14 cellular contexts compared by ENCODE assay signal in genomic region chr4:83125738-83126141, GRCh38. TPM values are rescaled to one million over a fixed set of nuclear protein-coding genes. Genes with fewer than 3 reads are reported as not detected.
A peak's percentile ranks its signal among the peaks of the same experiment; 100 is the strongest.
DNase-seq lines count a peak whose midpoint lies in the region; FAIRE-seq and TF ChIP-seq lines count a peak whose summit lies in the region.
"Had no signal": no experiment of that assay in that cellular context is flagged by ENCODE, and none has a peak within 500 bp of the region (broad histone marks: within the 10 kb centered on the region; RNA-seq: fewer than 3 reads in every experiment).

No MANE protein-coding gene starts in this region.

- FAIRE-seq in RCC 7860 (lab: Jason Lieb, UNC) (no peak), D721Med (lab: Jason Lieb, UNC) (no peak)
- FAIRE-seq: bronchial epithelial cell, H1, islet of Langerhans had no signal

- no peak overlapping the region for H3K4me3 ChIP-seq in suprapubic skin
- no peak overlapping the region for H3K4me3 ChIP-seq in left ventricle myocardium inferior
- H3K4me3 ChIP-seq: neural progenitor cell, PC-9 had no signal

- H3K36me3 Mint-ChIP-seq in IgD-negative memory B cell = no peaks in the 10 kb centered on the region
- peaks cover 2% of the 10 kb centered on the region for H3K36me3 Mint-ChIP-seq in T-helper 2 cell treated with Interferon-gamma antibody and Interleukin-4, amounts not matched to agents 5 μg/mL and 100 μg/mL, for 36 hours (ENCODE audit: low read depth)
- peaks cover 16% of the 10 kb centered on the region for H3K36me3 Mint-ChIP-seq in activated naive CD4-positive, alpha-beta T cell treated with anti-CD3 and anti-CD28 coated beads, Interleukin-2, amount 10 ng/mL, durations not matched to agents 7 days and 5 days
- H3K36me3 Mint-ChIP-seq: neural progenitor cell had no signal

- H3K9me3 ChIP-seq in suprapubic skin (no peaks in the 10 kb centered on the region), left ventricle myocardium inferior (replicated peaks) (peaks cover 20% of the 10 kb centered on the region)

- CTCF ChIA-PET in activated naive CD4-positive, alpha-beta T cell treated with anti-CD3 and anti-CD28 coated beads, Interleukin-2, amount 10 ng/mL, durations not matched to agents 7 days and 5 days (lab: Charles Lee) = interaction anchor here (1.2 kb wide), 1 partner anchor 92 kb away, joined by 6 read pairs; no protein-coding TSS in a partner anchor

- H3K27ac ChIP-seq in suprapubic skin (no peak overlapping the region), left ventricle myocardium inferior (replicated peaks) (no peak overlapping the region)
- H3K27ac ChIP-seq: neural progenitor cell, PC-9 had no signal

- intact Hi-C loops in left ventricle myocardium inferior (cut with micrococcal nuclease) = no loop called here

- WGBS in suprapubic skin = 71% methylated on average over 9 of the region's 9 CpGs

- H3K4me1 Mint-ChIP-seq in IgD-negative memory B cell = peaks cover 18 to 29% (median 26%) of the 10 kb centered on the region in 3 donors
- H3K4me1 Mint-ChIP-seq in T-helper 2 cell treated with Interferon-gamma antibody and Interleukin-4, amounts not matched to agents 5 μg/mL and 100 μg/mL, for 36 hours (ENCODE audit: low read depth) = peaks cover 18% of the 10 kb centered on the region
- peaks cover 32% of the 10 kb centered on the region for H3K4me1 Mint-ChIP-seq in activated naive CD4-positive, alpha-beta T cell treated with anti-CD3 and anti-CD28 coated beads, Interleukin-2, amount 10 ng/mL, durations not matched to agents 7 days and 5 days
- H3K4me1 Mint-ChIP-seq: neural progenitor cell had no signal

- H3K4me1 ChIP-seq in suprapubic skin (no peaks in the 10 kb centered on the region), left ventricle myocardium inferior (no peaks in the 10 kb centered on the region)
- H3K4me1 ChIP-seq: neural progenitor cell had no signal

- H3K27me3 ChIP-seq in suprapubic skin (no peaks in the 10 kb centered on the region), left ventricle myocardium inferior (ENCODE audit: low read depth) (no peaks in the 10 kb centered on the region)
- H3K27me3 ChIP-seq: neural progenitor cell had no signal

- no peak for TF ChIP-seq POLR2A in suprapubic skin (IDR thresholded peaks at IDR 0.05)

- no peak for TF ChIP-seq EP300 in suprapubic skin (IDR thresholded peaks at IDR 0.05)

- no peaks in the 10 kb centered on the region for H3K9me3 Mint-ChIP-seq in IgD-negative memory B cell
- H3K9me3 Mint-ChIP-seq in T-helper 2 cell treated with Interferon-gamma antibody and Interleukin-4, amounts not matched to agents 5 μg/mL and 100 μg/mL, for 36 hours = no peaks in the 10 kb centered on the region
- peaks cover 8% of the 10 kb centered on the region for H3K9me3 Mint-ChIP-seq in activated naive CD4-positive, alpha-beta T cell treated with anti-CD3 and anti-CD28 coated beads, Interleukin-2, amount 10 ng/mL, durations not matched to agents 7 days and 5 days

- peak; percentile 57 for DNase-seq in T-helper 2 cell treated with Interferon-gamma antibody and Interleukin-4, amounts not matched to agents 5 μg/mL and 100 μg/mL, for 36 hours (ENCODE audit: low spot score)
- peak; percentile 60 for DNase-seq in activated naive CD4-positive, alpha-beta T cell treated with anti-CD3 and anti-CD28 coated beads, Interleukin-2, amount 10 ng/mL, durations not matched to agents 7 days and 5 days
- DNase-seq in stimulated activated CD8-positive, alpha-beta memory T cell treated with anti-CD3 and anti-CD28 coated beads, Interleukin-4, amount 100 ng/mL, for 48 hours = peak; percentile 57
- DNase-seq in suprapubic skin (ENCODE audit: low spot score in 2 of 2) (no peak), RCC 7860 (ENCODE audit: low spot score) (no peak), left ventricle myocardium inferior (no peak), D721Med (ENCODE audit: insufficient read length, low spot score) (no peak)
- DNase-seq: NCI-H1694 had no signal

- H3K4me3 Mint-ChIP-seq in IgD-negative memory B cell = peak overlapping the region in 2 of 4 donors; percentile 60 to 87
- H3K4me3 Mint-ChIP-seq in T-helper 2 cell treated with Interferon-gamma antibody and Interleukin-4, amounts not matched to agents 5 μg/mL and 100 μg/mL, for 36 hours = peak overlapping the region; percentile 75
- no peak overlapping the region for H3K4me3 Mint-ChIP-seq in activated naive CD4-positive, alpha-beta T cell treated with anti-CD3 and anti-CD28 coated beads, Interleukin-2, amount 10 ng/mL, durations not matched to agents 7 days and 5 days
- H3K4me3 Mint-ChIP-seq: neural progenitor cell had no signal

- TF ChIP-seq CTCF in suprapubic skin (IDR thresholded peaks at IDR 0.05) (no peak), left ventricle myocardium inferior (IDR thresholded peaks at IDR 0.05; ENCODE audit: borderline replicate concordance) (no peak), D721Med (IDR thresholded peaks at IDR 0.05; ENCODE audit: insufficient read depth, missing control alignments) (no peak)

- H3K27ac Mint-ChIP-seq in IgD-negative memory B cell = peak overlapping the region in 2 of 3 donors; percentile 42 to 63
- H3K27ac Mint-ChIP-seq in T-helper 2 cell treated with Interferon-gamma antibody and Interleukin-4, amounts not matched to agents 5 μg/mL and 100 μg/mL, for 36 hours = peak overlapping the region; percentile 85
- peak overlapping the region; percentile 91 for H3K27ac Mint-ChIP-seq in activated naive CD4-positive, alpha-beta T cell treated with anti-CD3 and anti-CD28 coated beads, Interleukin-2, amount 10 ng/mL, durations not matched to agents 7 days and 5 days
- H3K27ac Mint-ChIP-seq: neural progenitor cell had no signal

- peaks cover 5% of the 10 kb centered on the region for H3K27me3 Mint-ChIP-seq in IgD-negative memory B cell
- peaks cover 14% of the 10 kb centered on the region for H3K27me3 Mint-ChIP-seq in T-helper 2 cell treated with Interferon-gamma antibody and Interleukin-4, amounts not matched to agents 5 μg/mL and 100 μg/mL, for 36 hours (ENCODE audit: low read depth)
- H3K27me3 Mint-ChIP-seq in activated naive CD4-positive, alpha-beta T cell treated with anti-CD3 and anti-CD28 coated beads, Interleukin-2, amount 10 ng/mL, durations not matched to agents 7 days and 5 days = peaks cover 4% of the 10 kb centered on the region

- H3K36me3 ChIP-seq in suprapubic skin = no peaks in the 10 kb centered on the region
- no peaks in the 10 kb centered on the region for H3K36me3 ChIP-seq in left ventricle myocardium inferior
- H3K36me3 ChIP-seq: neural progenitor cell had no signal

RNA-seq across cellular contexts. Expression of gene PLAC8, which starts 11.2 kb away (rescaled TPM):
- polyA plus RNA-seq in IgD-negative memory B cell = 884 TPM
- 1 to 10 TPM in 2 of 4 donors, not detected in 2; 1.3 TPM for total RNA-seq in suprapubic skin
- 1.5 TPM for total RNA-seq in left ventricle myocardium inferior

Comparison
In these comparisons a context has a peak if more than half of its experiments do, and no peak if none do; other contexts are left out.
1. DNase-seq: peak in T-helper 2 cell treated with Interferon-gamma antibody and Interleukin-4, amounts not matched to agents 5 μg/mL and 100 μg/mL, for 36 hours (single experiment), activated naive CD4-positive, alpha-beta T cell treated with anti-CD3 and anti-CD28 coated beads, Interleukin-2, amount 10 ng/mL, durations not matched to agents 7 days and 5 days (single experiment) and stimulated activated CD8-positive, alpha-beta memory T cell treated with anti-CD3 and anti-CD28 coated beads, Interleukin-4, amount 100 ng/mL, for 48 hours (single experiment); none in suprapubic skin (0 of 2), RCC 7860 (single experiment), left ventricle myocardium inferior (single experiment) and D721Med (single experiment).
2. Peak in every context shown above with its lines, with median percentiles within 50 percentile points of each other: H3K27ac Mint-ChIP-seq.